In the genomic region with DNA sequence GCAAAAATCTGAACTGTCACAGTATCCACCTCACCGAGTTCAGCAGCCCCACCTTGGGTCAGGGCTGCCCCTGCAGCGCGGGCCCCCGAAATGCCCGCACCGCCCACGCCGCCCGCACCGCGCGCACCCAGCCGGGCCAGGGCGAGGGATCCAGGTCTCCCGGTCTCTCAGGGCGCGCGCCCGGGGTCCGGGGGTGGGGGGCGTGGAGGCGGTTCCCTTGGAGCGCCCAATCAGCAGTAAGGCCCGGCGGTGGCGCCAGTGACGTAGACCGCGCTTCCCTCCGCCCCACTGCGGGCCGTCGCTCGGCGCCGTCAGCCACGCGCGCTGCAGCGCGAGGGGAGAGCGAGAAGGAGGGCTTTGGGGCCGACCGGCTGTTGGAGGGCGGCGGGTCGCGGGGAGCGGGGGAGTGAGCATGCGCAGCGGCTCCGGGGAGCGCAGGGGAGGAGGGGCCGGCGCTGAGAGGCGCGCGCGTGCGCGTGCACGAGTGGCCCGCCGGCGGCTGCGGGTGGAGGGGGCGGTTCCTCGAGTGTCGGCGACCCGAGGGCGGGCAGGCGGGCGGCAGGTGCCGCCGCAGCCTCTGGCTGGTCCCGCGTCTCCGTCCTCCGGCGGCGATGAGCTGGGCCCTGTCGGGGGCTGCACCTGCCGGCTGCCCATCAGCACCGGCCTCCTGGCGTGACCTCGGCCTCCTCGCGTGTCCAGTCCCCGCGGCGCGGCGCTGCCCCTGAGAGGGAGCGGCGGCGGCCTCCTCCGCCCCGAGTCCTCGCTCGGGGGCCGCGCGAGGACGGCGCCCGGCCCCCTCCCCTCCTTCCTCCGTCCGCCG, we compare ENCODE assay signal across 8 cellular contexts. TPM values are rescaled to one million over a fixed set of nuclear protein-coding genes. Genes with fewer than 3 reads are reported as not detected.
DNase-seq lines count a peak whose midpoint lies in the region; ATAC-seq and TF ChIP-seq lines count a peak whose summit lies in the region.

A gene with protein sequence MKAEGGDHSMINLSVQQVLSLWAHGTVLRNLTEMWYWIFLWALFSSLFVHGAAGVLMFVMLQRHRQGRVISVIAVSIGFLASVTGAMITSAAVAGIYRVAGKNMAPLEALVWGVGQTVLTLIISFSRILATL (plus strand): TSS at position 521 of the 820 bp plus-strand sequence. CDS start 529 bp downstream, outside the sequence.

- TF ChIP-seq CTCF in OCI-LY1 (IDR thresholded peaks at IDR 0.05; ENCODE audit: low read length), result no peak

- H3K4me2 ChIP-seq in OCI-LY1 (ENCODE audit: low read length), result peak within 1 kb of the TSS; percentile 79

- H3K4me1 ChIP-seq in OCI-LY1 (ENCODE audit: insufficient read depth, low read length, severe bottlenecking), result peaks cover 16% of the 10 kb centered on the region

- H3K9me3 ChIP-seq in OCI-LY1 (ENCODE audit: low read length), result no peaks in the 10 kb centered on the region

- ATAC-seq in GM21529 (IDR thresholded peaks at IDR 0.05; ENCODE audit: unreplicated experiment), result peak; percentile 96

- H3K27ac ChIP-seq in OCI-LY1 (ENCODE audit: low read depth, low read length, poor library complexity, severe bottlenecking), result no peak within 1 kb of the TSS

- H3K27me3 ChIP-seq in OCI-LY1 (ENCODE audit: insufficient read depth, low read length), result no peaks in the 10 kb centered on the region

- H2AFZ ChIP-seq in OCI-LY1 (ENCODE audit: low read length), result peak within 1 kb of the TSS; percentile 80; the same call in 1 of the 2 replicates

- H3K36me3 ChIP-seq in OCI-LY1 (ENCODE audit: insufficient read depth, low read length), result no peaks in the 10 kb centered on the region

- peak; percentile 82 for DNase-seq in DMS114 treated with DMSO at 0.1 percent for 48 hours (lab: John Stamatoyannopoulos, UW; ENCODE audit: unreplicated experiment)
- peak; percentile 81 for DNase-seq in HuH-7.5 (ENCODE audit: low spot score)
- peak; percentile 92 for DNase-seq in activated T-cell treated with anti-CD3 and anti-CD28 coated beads for 24 hours (ENCODE audit: low read depth)
- peak; percentile 82 for DNase-seq in epidermal melanocyte (ENCODE audit: insufficient read length, low spot score)
- DNase-seq in mucosa of gallbladder (ENCODE audit: low spot score), result peak; percentile 94
- DNase-seq in stimulated activated CD8-positive, alpha-beta memory T cell treated with anti-CD3 and anti-CD28 coated beads, Interleukin-4, amount 100 ng/mL, for 24 hours (ENCODE audit: low read depth), result peak; percentile 93

- no peaks in the 10 kb centered on the region for H3K79me2 ChIP-seq in OCI-LY1 (ENCODE audit: insufficient read depth, low read length)

- peak within 1 kb of the TSS; percentile 68 for H3K9ac ChIP-seq in OCI-LY1 (ENCODE audit: low read length)

- no peaks in the 10 kb centered on the region for H4K20me1 ChIP-seq in OCI-LY1 (ENCODE audit: insufficient read depth, low read length)

- H3K4me3 ChIP-seq in OCI-LY1 (ENCODE audit: low read depth, low read length, poor library complexity, severe bottlenecking), result peak within 1 kb of the TSS; percentile 79

- H3F3A ChIP-seq in OCI-LY1 (ENCODE audit: insufficient read depth, low read length), result peaks cover 7% of the 10 kb centered on the region; the same call in 1 of the 2 replicates

- H3K9me2 ChIP-seq in OCI-LY1 (ENCODE audit: low read depth, low read length), result no peaks in the 10 kb centered on the region

RNA-seq across cellular contexts. Expression of the gene that starts here (rescaled TPM):
- total RNA-seq in mucosa of gallbladder, result 4.5 TPM
